In the genomic region with DNA sequence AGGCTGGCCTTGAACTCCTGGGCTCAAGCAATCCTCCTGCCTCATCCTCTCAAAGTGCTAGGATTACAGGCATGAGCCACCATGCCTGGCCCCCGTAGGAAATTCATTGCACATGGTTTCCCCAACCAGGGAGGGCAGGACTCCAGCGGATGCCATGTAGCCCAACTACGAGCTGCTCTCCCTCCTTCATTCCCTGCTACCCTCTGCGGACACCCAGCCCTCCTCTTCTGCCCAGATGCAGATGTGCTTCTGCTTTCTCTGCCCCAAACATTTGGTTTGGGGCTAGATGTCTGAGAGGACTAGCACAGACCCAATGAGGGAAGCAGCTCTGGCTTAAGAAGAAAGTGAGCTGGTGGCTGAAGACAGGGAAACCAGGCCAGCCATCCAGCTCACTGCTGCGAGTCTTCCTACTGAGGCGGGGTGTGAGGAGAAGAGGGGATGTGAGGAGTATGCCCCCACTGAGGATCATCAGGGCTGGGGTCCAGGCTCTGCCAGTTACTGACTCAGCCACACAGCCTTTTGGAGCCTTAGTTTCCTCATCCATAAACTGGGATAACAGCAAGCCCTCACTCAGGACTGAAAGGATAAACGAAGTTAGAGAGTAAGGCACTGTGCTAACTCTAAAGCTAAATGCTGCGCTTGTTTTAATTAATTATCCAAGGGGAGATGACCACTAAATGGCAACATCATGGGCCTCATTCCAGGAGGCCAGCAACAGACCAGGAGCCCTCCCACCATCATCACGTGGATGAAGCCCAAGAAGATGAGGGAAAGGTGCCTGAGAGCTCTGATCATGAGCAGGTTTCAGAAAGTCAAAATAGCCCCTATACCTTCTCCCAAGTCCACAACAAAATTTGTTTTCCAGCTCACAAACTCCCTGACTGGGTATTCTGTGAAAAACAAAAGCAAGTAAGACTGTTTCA, we compare ENCODE assay signal across 9 cellular contexts. TPM values are rescaled to one million over a fixed set of nuclear protein-coding genes. Genes with fewer than 3 reads are reported as not detected.
DNase-seq lines count a peak whose midpoint lies in the region; ATAC-seq and TF ChIP-seq lines count a peak whose summit lies in the region.
"Had no signal": no experiment of that assay in that cellular context is flagged by ENCODE, and none has a peak within 500 bp of the region (broad histone marks: within the 10 kb centered on the region; RNA-seq: fewer than 3 reads in every experiment).

No MANE protein-coding gene starts in this region.

- H3K4me1 Mint-ChIP-seq in activated T-cell treated with anti-CD3 and anti-CD28 coated beads, Interleukin-2, amount 50 U/mL, for 4 hours (ENCODE audit: low read depth) = peaks cover 87% of the 10 kb centered on the region
- peaks cover 84% of the 10 kb centered on the region for H3K4me1 Mint-ChIP-seq in activated CD8-positive, alpha-beta T cell treated with anti-CD3 and anti-CD28 coated beads for 36 hours (ENCODE audit: low read depth)

- H3K36me3 Mint-ChIP-seq in activated T-cell treated with anti-CD3 and anti-CD28 coated beads, Interleukin-2, amount 50 U/mL, for 4 hours (ENCODE audit: insufficient read depth) = no peaks in the 10 kb centered on the region
- H3K36me3 Mint-ChIP-seq in activated CD8-positive, alpha-beta T cell treated with anti-CD3 and anti-CD28 coated beads for 36 hours (ENCODE audit: low read depth) = no peaks in the 10 kb centered on the region

- H3K27ac Mint-ChIP-seq in activated CD8-positive, alpha-beta T cell treated with anti-CD3 and anti-CD28 coated beads for 36 hours = peak overlapping the region; percentile 91

- H3K9ac ChIP-seq in iPS-20b (ENCODE audit: low read depth, low read length) = peak overlapping the region; percentile 11; the same call in 1 of the 2 replicates

- H3K27ac ChIP-seq in iPS-20b (ENCODE audit: low read length) (peak overlapping the region; percentile 53), thoracic aorta (peak overlapping the region; percentile 39 to 61)

- CTCF ChIA-PET in activated CD8-positive, alpha-beta T cell treated with anti-CD3 and anti-CD28 coated beads for 36 hours (lab: Charles Lee) = interaction anchor here (0.7 to 8.2 kb wide), 9 partner anchors 10 to 79 kb away, joined by 3 to 96 read pairs (median 5); a partner anchor contains a TSS

- H3K27me3 ChIP-seq in iPS-20b (ENCODE audit: insufficient read depth, low read length) = no peaks in the 10 kb centered on the region
- no peaks in the 10 kb centered on the region for H3K27me3 ChIP-seq in thoracic aorta (replicated peaks; ENCODE audit: insufficient read depth)

- no peak for ATAC-seq in activated T-cell treated with anti-CD3 and anti-CD28 coated beads, Interleukin-2, amount 50 U/mL, for 4 hours
- no peak for ATAC-seq in activated CD8-positive, alpha-beta T cell treated with anti-CD3 and anti-CD28 coated beads for 36 hours
- ATAC-seq in thoracic aorta (ENCODE audit: insufficient number of reproducible peaks, low FRiP score, low read depth) (no peak), GM21576 (IDR thresholded peaks at IDR 0.05; ENCODE audit: unreplicated experiment) (no peak), sciatic nerve (no peak)

- intact Hi-C loops in activated CD8-positive, alpha-beta T cell treated with anti-CD3 and anti-CD28 coated beads for 36 hours (cut with micrococcal nuclease) = no loop called here
- intact Hi-C loops in sciatic nerve (cut with DNase I) = loop anchor here (10.0 kb wide), 1 partner anchor 1741 kb away; no protein-coding TSS in a partner anchor

- no peaks in the 10 kb centered on the region for H3K9me3 Mint-ChIP-seq in activated T-cell treated with anti-CD3 and anti-CD28 coated beads, Interleukin-2, amount 50 U/mL, for 4 hours
- H3K9me3 Mint-ChIP-seq in activated CD8-positive, alpha-beta T cell treated with anti-CD3 and anti-CD28 coated beads for 36 hours = no peaks in the 10 kb centered on the region

- H3K36me3 ChIP-seq in iPS-20b (ENCODE audit: insufficient read depth, low read depth, low read length) = no peaks in the 10 kb centered on the region
- H3K36me3 ChIP-seq in thoracic aorta = no peaks in the 10 kb centered on the region

- POLR2A ChIA-PET in activated CD8-positive, alpha-beta T cell treated with anti-CD3 and anti-CD28 coated beads for 36 hours (lab: Charles Lee) = interaction anchor here (0.9 to 8.5 kb wide), 5 partner anchors 10 to 68 kb away, joined by 4 to 84 read pairs (median 10); a partner anchor contains a TSS

- no peak for DNase-seq in activated T-cell treated with anti-CD3 and anti-CD28 coated beads, Interleukin-2, amount 50 U/mL, for 4 hours
- DNase-seq in activated T-cell treated with anti-CD3 and anti-CD28 coated beads, Interleukin-2, amount 50 U/mL, for 48 hours = no peak
- DNase-seq in activated CD8-positive, alpha-beta T cell treated with anti-CD3 and anti-CD28 coated beads for 36 hours = no peak
- DNase-seq in thoracic aorta (ENCODE audit: low spot score) (no peak), DMS153 (lab: John Stamatoyannopoulos, UW) (no peak), sciatic nerve (ENCODE audit: low spot score) (no peak)
- DNase-seq: HCEC 1CT had no signal

- H3K9me3 ChIP-seq in iPS-20b (ENCODE audit: insufficient read depth, low read depth, low read length) = no peaks in the 10 kb centered on the region
- H3K9me3 ChIP-seq in thoracic aorta = no peaks in the 10 kb centered on the region

- H3K4me3 ChIP-seq in iPS-20b (ENCODE audit: low read length) = no peak overlapping the region
- H3K4me3 ChIP-seq in thoracic aorta = peak overlapping the region; percentile 98

- H3K4me3 Mint-ChIP-seq in activated T-cell treated with anti-CD3 and anti-CD28 coated beads, Interleukin-2, amount 50 U/mL, for 4 hours = peak overlapping the region; percentile 48
- H3K4me3 Mint-ChIP-seq in activated CD8-positive, alpha-beta T cell treated with anti-CD3 and anti-CD28 coated beads for 36 hours = peak overlapping the region; percentile 62

- H3K27me3 Mint-ChIP-seq in activated T-cell treated with anti-CD3 and anti-CD28 coated beads, Interleukin-2, amount 50 U/mL, for 4 hours (ENCODE audit: low read depth) = no peaks in the 10 kb centered on the region
- no peaks in the 10 kb centered on the region for H3K27me3 Mint-ChIP-seq in activated CD8-positive, alpha-beta T cell treated with anti-CD3 and anti-CD28 coated beads for 36 hours

- H3K4me1 ChIP-seq in iPS-20b (ENCODE audit: insufficient read depth, low read length) (peaks cover 45% of the 10 kb centered on the region), thoracic aorta (ENCODE audit: control insufficient read depth in 1 of 2, low read depth in 2 of 2) (peaks cover 93 to 100% of the 10 kb centered on the region in 2 donors)

- no peak for TF ChIP-seq CTCF in activated CD8-positive, alpha-beta T cell treated with anti-CD3 and anti-CD28 coated beads for 36 hours (IDR thresholded peaks at IDR 0.05)
- no peak for TF ChIP-seq CTCF in thoracic aorta (IDR thresholded peaks at IDR 0.05)

RNA-seq across cellular contexts. Expression of a gene that starts 10.9 kb away (rescaled TPM):
- 10 to 100 TPM; 30.9 to 41.7 (median 35.3) TPM for total RNA-seq in activated T-cell treated with anti-CD3 and anti-CD28 coated beads, Interleukin-2, amount 50 U/mL, for 4 hours
- total RNA-seq in activated CD8-positive, alpha-beta T cell treated with anti-CD3 and anti-CD28 coated beads for 36 hours = 10 to 100 TPM; 67.1 to 67.2 TPM
- total RNA-seq in thoracic aorta = 100 to 1,000 TPM; 170 to 222 TPM
- total RNA-seq in sciatic nerve = 202 TPM

RNA-seq across cellular contexts. Expression of a gene that starts 17.1 kb away (rescaled TPM):
- total RNA-seq in activated T-cell treated with anti-CD3 and anti-CD28 coated beads, Interleukin-2, amount 50 U/mL, for 4 hours = under 1 TPM; 0.16 to 0.86 (median 0.24) TPM
- total RNA-seq in activated CD8-positive, alpha-beta T cell treated with anti-CD3 and anti-CD28 coated beads for 36 hours = under 1 TPM; 0.34 to 0.49 TPM
- total RNA-seq in thoracic aorta (10 to 100 TPM in 1 of 2 donors, 1 to 10 TPM in 1; 2.2 to 15.3 TPM), sciatic nerve (7.3 TPM)

RNA-seq across cellular contexts. Expression of a gene that starts 53.0 kb away (rescaled TPM):
- 10 to 100 TPM; 65.0 to 78.5 (median 74.5) TPM for total RNA-seq in activated T-cell treated with anti-CD3 and anti-CD28 coated beads, Interleukin-2, amount 50 U/mL, for 4 hours
- total RNA-seq in activated CD8-positive, alpha-beta T cell treated with anti-CD3 and anti-CD28 coated beads for 36 hours = 10 to 100 TPM; 46.3 to 47.3 TPM
- total RNA-seq in thoracic aorta (10 to 100 TPM; 15.4 to 19.3 TPM), sciatic nerve (14.6 TPM)
